In the genomic region with DNA sequence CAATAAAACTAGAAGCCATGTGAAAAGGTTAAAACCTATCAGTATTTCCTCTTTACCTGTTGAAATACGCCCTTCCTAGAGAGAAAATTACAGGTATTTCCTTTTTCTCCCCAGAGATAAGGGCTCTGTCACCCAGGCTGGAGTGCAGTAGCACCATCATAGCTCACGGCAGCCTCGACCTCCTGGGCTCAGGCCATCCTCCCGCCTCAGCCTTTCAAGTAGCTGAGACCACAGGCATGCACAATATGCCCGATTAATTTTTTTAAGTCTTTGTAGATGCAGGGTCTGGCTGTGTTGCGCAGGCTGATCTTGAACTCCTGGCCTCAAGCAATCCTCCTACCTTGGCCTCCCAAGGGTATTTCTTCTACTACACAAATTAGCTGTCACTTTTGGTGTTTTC, we compare ENCODE assay signal across 7 cellular contexts.
"Had no signal": no experiment of that assay in that cellular context is flagged by ENCODE, and none has a peak within 500 bp of the region (broad histone marks: within the 10 kb centered on the region; RNA-seq: fewer than 3 reads in every experiment).

No MANE protein-coding gene starts in this region.

- H3K4me3 ChIP-seq: GM23338 had no signal

- H3K27ac ChIP-seq: HL-60, KMS-11 had no signal

- DNase-seq: H9, HCEC 1CT, KBM-7 had no signal

- H3K27ac Mint-ChIP-seq: GM23338, H9 had no signal

- H3K4me3 Mint-ChIP-seq: GM23338, H9, IgD-negative memory B cell had no signal

- H3K4me2 ChIP-seq: GM23338, KMS-11 had no signal

- H2AFZ ChIP-seq: GM23338 had no signal

- H3K9ac ChIP-seq: KMS-11 had no signal

- H3K27me3 Mint-ChIP-seq: IgD-negative memory B cell had no signal

- H3K36me3 Mint-ChIP-seq: IgD-negative memory B cell had no signal
